25 cellular contexts compared by ENCODE assay signal in the genomic region with DNA sequence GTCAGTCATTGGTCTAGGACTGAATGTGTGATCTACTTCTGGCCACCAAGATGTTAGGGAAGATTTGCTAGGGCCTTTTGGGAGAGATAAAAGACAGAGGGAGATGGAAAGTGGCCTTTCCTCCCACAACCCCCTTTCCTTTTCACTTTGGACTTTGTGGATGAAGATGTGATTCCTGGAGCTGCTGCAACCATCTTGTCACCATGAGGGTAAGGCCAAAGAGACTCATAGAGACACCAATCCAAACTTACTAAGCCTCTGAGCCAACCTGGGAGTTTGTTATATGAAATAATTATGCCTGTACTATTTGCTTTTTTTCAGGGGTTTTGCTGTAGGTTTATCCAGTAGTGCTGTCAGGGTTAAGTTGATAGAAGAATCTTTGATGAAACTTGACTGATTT.
"Had no signal": no experiment of that assay in that cellular context is flagged by ENCODE, and none has a peak within 500 bp of the region (broad histone marks: within the 10 kb centered on the region; RNA-seq: fewer than 3 reads in every experiment).

No MANE protein-coding gene starts in this region.

- H3K9me3 ChIP-seq: colonic mucosa, lower lobe of right lung, mucosa of descending colon had no signal

- H3K27me3 ChIP-seq: colonic mucosa, heart left ventricle, left lung had no signal

- ATAC-seq: effector memory CD8-positive, alpha-beta T cell; esophagus mucosa; foreskin keratinocyte; gastroesophageal sphincter; heart left ventricle; left cardiac atrium; left lung; left ventricle myocardium superior; lower lobe of right lung; mucosa of descending colon had no signal

- H3K4me3 Mint-ChIP-seq: dendritic cell treated with granulocyte-macrophage colony-stimulating factor and Interleukin-4, amounts not matched to agents 40 ng/mL and 50 ng/mL, for 4 days; effector memory CD8-positive, alpha-beta T cell; endodermal cell; mesothelial cell of epicardium; naive B cell had no signal

- H3K27ac Mint-ChIP-seq: dendritic cell treated with granulocyte-macrophage colony-stimulating factor and Interleukin-4, amounts not matched to agents 40 ng/mL and 50 ng/mL, for 4 days; effector memory CD8-positive, alpha-beta T cell; endodermal cell; mesothelial cell of epicardium; naive B cell had no signal

- FAIRE-seq: endometrium, frontal cortex, islet of Langerhans, keratinocyte had no signal

- H3K36me3 Mint-ChIP-seq: mesothelial cell of epicardium, naive B cell had no signal

- H3K27ac ChIP-seq: colonic mucosa, epithelial cell of prostate, foreskin keratinocyte, gastroesophageal sphincter, heart left ventricle, left lung, lower lobe of right lung had no signal

- H3K4me1 Mint-ChIP-seq: naive B cell had no signal

- H3K9me3 Mint-ChIP-seq: dendritic cell treated with granulocyte-macrophage colony-stimulating factor and Interleukin-4, amounts not matched to agents 40 ng/mL and 50 ng/mL, for 4 days; effector memory CD8-positive, alpha-beta T cell had no signal

- DNase-seq: colonic mucosa; cortex of kidney; effector CD8-positive, alpha-beta T cell; effector memory CD8-positive, alpha-beta T cell; erythroblast; foreskin keratinocyte; heart left ventricle; hippocampal formation; left cardiac atrium; left lung; left ventricle myocardium superior; lower lobe of right lung; mesenchymal stem cell; mucosa of descending colon; naive B cell had no signal

- H3K4me1 ChIP-seq: colonic mucosa, foreskin keratinocyte, gastroesophageal sphincter, left lung, lower lobe of right lung had no signal

- H3K36me3 ChIP-seq: colonic mucosa, gastroesophageal sphincter, heart left ventricle, left lung, lower lobe of right lung had no signal

- H3K4me3 ChIP-seq: colonic mucosa, gastroesophageal sphincter, heart left ventricle, left lung, lower lobe of right lung, mucosa of descending colon had no signal
